8 cellular contexts compared by ENCODE assay signal in genomic region chr4:158826882-158827281, GRCh38. TPM values are rescaled to one million over a fixed set of nuclear protein-coding genes. Genes with fewer than 3 reads are reported as not detected.
A peak's percentile ranks its signal among the peaks of the same experiment; 100 is the strongest.
DNase-seq lines count a peak whose midpoint lies in the region; ATAC-seq and TF ChIP-seq lines count a peak whose summit lies in the region.

No MANE protein-coding gene starts in this region.

- TF ChIP-seq CTCF in lung (IDR thresholded peaks at IDR 0.05; ENCODE audit: control extremely low read depth, extremely low read depth) (no peak), SK-N-SH (IDR thresholded peaks at IDR 0.05) (no peak)

- H3K4me3 Mint-ChIP-seq in activated naive CD8-positive, alpha-beta T cell treated with anti-CD3 and anti-CD28 coated beads, Interleukin-2, amount 50 U/mL, for 24 hours, result no peak overlapping the region

- H2AFZ ChIP-seq in SK-N-SH (ENCODE audit: low read depth), result no peak overlapping the region

- no peak for TF ChIP-seq EP300 in SK-N-SH (IDR thresholded peaks at IDR 0.05; ENCODE audit: borderline replicate concordance in 1 of 2, low read depth in 1 of 2, low read length in 1 of 2)

- no peak for TF ChIP-seq RAD21 in SK-N-SH (IDR thresholded peaks at IDR 0.05; ENCODE audit: low read length)

- 20 to 33% methylated on average over 1 of the region's 1 CpG for WGBS in lung, 2 donors
- WGBS in SK-N-SH (ENCODE audit: low lambda C conversion rate), result 63% methylated on average over 1 of the region's 1 CpG

- no peak overlapping the region for H3K9ac ChIP-seq in SK-N-SH

- H3K27me3 Mint-ChIP-seq in activated naive CD8-positive, alpha-beta T cell treated with anti-CD3 and anti-CD28 coated beads, Interleukin-2, amount 50 U/mL, for 24 hours, result peaks cover 2% of the 10 kb centered on the region

- H3K36me3 ChIP-seq in lung (ENCODE audit: control insufficient read depth in 2 of 2, insufficient read depth in 2 of 2, low read length in 2 of 2) (peaks cover 0 to 7% of the 10 kb centered on the region in 2 donors), SK-N-SH (replicated peaks in 1 of 2; ENCODE audit: control insufficient read depth in 1 of 2, insufficient read depth in 2 of 2, low read length in 1 of 2) (peaks cover 3 to 12% of the 10 kb centered on the region in 2 experiments)

- H3K4me3 ChIP-seq in lung (no peak overlapping the region), SK-N-SH (ENCODE audit: low read depth in 2 of 2, low read length in 1 of 2) (no peak overlapping the region)

- H3K9me3 Mint-ChIP-seq in activated naive CD8-positive, alpha-beta T cell treated with anti-CD3 and anti-CD28 coated beads, Interleukin-2, amount 50 U/mL, for 24 hours, result no peaks in the 10 kb centered on the region

- POLR2A ChIA-PET in SK-N-SH (lab: Yijun Ruan, JAX), result no interaction called here

- H3K36me3 Mint-ChIP-seq in activated naive CD8-positive, alpha-beta T cell treated with anti-CD3 and anti-CD28 coated beads, Interleukin-2, amount 50 U/mL, for 24 hours (ENCODE audit: low read depth), result peaks cover 22% of the 10 kb centered on the region

- no peaks in the 10 kb centered on the region for H4K20me1 ChIP-seq in SK-N-SH (ENCODE audit: insufficient read depth)

- peak overlapping the region; percentile 50 for H3K27ac Mint-ChIP-seq in activated naive CD8-positive, alpha-beta T cell treated with anti-CD3 and anti-CD28 coated beads, Interleukin-2, amount 50 U/mL, for 24 hours

- peaks cover 24 to 39% of the 10 kb centered on the region in 2 donors for H3K4me1 ChIP-seq in lung (ENCODE audit: control insufficient read depth in 2 of 2, insufficient read depth in 2 of 2, low read length in 2 of 2)
- H3K4me1 ChIP-seq in SK-N-SH (ENCODE audit: control insufficient read depth in 1 of 2, insufficient read depth in 2 of 2, low read depth in 1 of 2, low read length in 1 of 2), result peaks cover 33 to 34% of the 10 kb centered on the region in 2 experiments; a peak in 3 of 4 replicates

- CTCF ChIA-PET in SK-N-SH (lab: Yijun Ruan, JAX), result interaction anchor here (0.7 to 1.7 kb wide), 6 partner anchors 23 to 376 kb away, joined by 3 to 6 read pairs (median 4); no protein-coding TSS in a partner anchor

- peak; percentile 79 for DNase-seq in DMS53 (lab: John Stamatoyannopoulos, UW)
- no peak for DNase-seq in activated naive CD8-positive, alpha-beta T cell treated with anti-CD3 and anti-CD28 coated beads, Interleukin-2, amount 50 U/mL, for 24 hours
- DNase-seq in lung (ENCODE audit: low spot score), result peak; percentile 64
- DNase-seq in pons (ENCODE audit: low spot score), result no peak
- no peak for DNase-seq in SK-N-SH

- H3K9me2 ChIP-seq in SK-N-SH, result no peaks in the 10 kb centered on the region

- H3K9me3 ChIP-seq in lung (ENCODE audit: control insufficient read depth in 2 of 2, insufficient read depth in 1 of 2, low read length in 1 of 2), result no peaks in the 10 kb centered on the region
- no peaks in the 10 kb centered on the region for H3K9me3 ChIP-seq in SK-N-SH

- H3K27me3 ChIP-seq in lung (ENCODE audit: control insufficient read depth, insufficient read depth) (no peaks in the 10 kb centered on the region), SK-N-SH (ENCODE audit: insufficient read depth) (no peaks in the 10 kb centered on the region)

- peaks cover 22% of the 10 kb centered on the region; the same call in 1 of the 2 replicates for H3K79me2 ChIP-seq in SK-N-SH (ENCODE audit: insufficient read depth)

- ATAC-seq in HG02610 (IDR thresholded peaks at IDR 0.05; ENCODE audit: unreplicated experiment), result peak; percentile 42
- no peak for ATAC-seq in activated naive CD8-positive, alpha-beta T cell treated with anti-CD3 and anti-CD28 coated beads, Interleukin-2, amount 50 U/mL, for 24 hours
- ATAC-seq in lung (ENCODE audit: insufficient read depth, low FRiP score), result peak; percentile 66
- no peak for ATAC-seq in GM21423 (IDR thresholded peaks at IDR 0.05; ENCODE audit: unreplicated experiment)
- ATAC-seq in GM18861 (IDR thresholded peaks at IDR 0.05; ENCODE audit: unreplicated experiment), result no peak

- H3K27ac ChIP-seq in lung (ENCODE audit: low read depth in 1 of 2, low read length in 1 of 2) (peak overlapping the region; percentile 50 to 70), SK-N-SH (ENCODE audit: low read depth in 2 of 2, low read length in 1 of 2) (no peak overlapping the region)

- peaks cover 39% of the 10 kb centered on the region for H3K4me1 Mint-ChIP-seq in activated naive CD8-positive, alpha-beta T cell treated with anti-CD3 and anti-CD28 coated beads, Interleukin-2, amount 50 U/mL, for 24 hours

- no peaks in the 10 kb centered on the region for H3F3A ChIP-seq in SK-N-SH (replicated peaks; ENCODE audit: insufficient read depth)

- no peak overlapping the region for H3K4me2 ChIP-seq in SK-N-SH

TF ChIP-seq in SK-N-SH, 30 proteins besides CTCF, POLR2A, EP300 and RAD21:
- TF ChIP-seq, protein P1, sequence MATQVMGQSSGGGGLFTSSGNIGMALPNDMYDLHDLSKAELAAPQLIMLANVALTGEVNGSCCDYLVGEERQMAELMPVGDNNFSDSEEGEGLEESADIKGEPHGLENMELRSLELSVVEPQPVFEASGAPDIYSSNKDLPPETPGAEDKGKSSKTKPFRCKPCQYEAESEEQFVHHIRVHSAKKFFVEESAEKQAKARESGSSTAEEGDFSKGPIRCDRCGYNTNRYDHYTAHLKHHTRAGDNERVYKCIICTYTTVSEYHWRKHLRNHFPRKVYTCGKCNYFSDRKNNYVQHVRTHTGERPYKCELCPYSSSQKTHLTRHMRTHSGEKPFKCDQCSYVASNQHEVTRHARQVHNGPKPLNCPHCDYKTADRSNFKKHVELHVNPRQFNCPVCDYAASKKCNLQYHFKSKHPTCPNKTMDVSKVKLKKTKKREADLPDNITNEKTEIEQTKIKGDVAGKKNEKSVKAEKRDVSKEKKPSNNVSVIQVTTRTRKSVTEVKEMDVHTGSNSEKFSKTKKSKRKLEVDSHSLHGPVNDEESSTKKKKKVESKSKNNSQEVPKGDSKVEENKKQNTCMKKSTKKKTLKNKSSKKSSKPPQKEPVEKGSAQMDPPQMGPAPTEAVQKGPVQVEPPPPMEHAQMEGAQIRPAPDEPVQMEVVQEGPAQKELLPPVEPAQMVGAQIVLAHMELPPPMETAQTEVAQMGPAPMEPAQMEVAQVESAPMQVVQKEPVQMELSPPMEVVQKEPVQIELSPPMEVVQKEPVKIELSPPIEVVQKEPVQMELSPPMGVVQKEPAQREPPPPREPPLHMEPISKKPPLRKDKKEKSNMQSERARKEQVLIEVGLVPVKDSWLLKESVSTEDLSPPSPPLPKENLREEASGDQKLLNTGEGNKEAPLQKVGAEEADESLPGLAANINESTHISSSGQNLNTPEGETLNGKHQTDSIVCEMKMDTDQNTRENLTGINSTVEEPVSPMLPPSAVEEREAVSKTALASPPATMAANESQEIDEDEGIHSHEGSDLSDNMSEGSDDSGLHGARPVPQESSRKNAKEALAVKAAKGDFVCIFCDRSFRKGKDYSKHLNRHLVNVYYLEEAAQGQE (IDR thresholded peaks at IDR 0.05; ENCODE audit: low read depth, low read length), result no peak
- TF ChIP-seq USF1 (IDR thresholded peaks at IDR 0.05; ENCODE audit: borderline replicate concordance, low read depth), result no peak
- no peak for TF ChIP-seq CHD2 (IDR thresholded peaks at IDR 0.05; ENCODE audit: low read length, partially characterized antibody)
- TF ChIP-seq TAF1 (IDR thresholded peaks at IDR 0.05; ENCODE audit: borderline replicate concordance, low read depth, low read length), result no peak
- TF ChIP-seq NRF1 (IDR thresholded peaks at IDR 0.05; ENCODE audit: low read depth, low read length), result no peak
TF ChIP-seq in SK-N-SH: peak in this region for 0.

RNA-seq across cellular contexts. Expression of gene FNIP2, which starts 58.1 kb away (rescaled TPM):
- total RNA-seq in lung, result 100 to 1,000 TPM in 1 of 2 donors, 10 to 100 TPM in 1; 57.4 to 150 TPM
- polyA plus RNA-seq in lung (10 to 100 TPM; 12.1 to 31.7 TPM), SK-N-SH (2012; rRNA removed) (0.97 and 1.6 TPM in 2 replicates)
- 1.2 and 1.8 TPM in 2 replicates for polyA plus RNA-seq in SK-N-SH (2012; cell fraction: cytosol; rRNA removed)
- 1.5 and 2.4 TPM in 2 replicates for polyA plus RNA-seq in SK-N-SH (2012; cell fraction: nucleus; rRNA removed)

Comparison
In these comparisons a context has a peak if more than half of its experiments do, and no peak if none do; other contexts are left out.
1. DNase-seq: peak in DMS53 (single experiment) and lung (single experiment); none in activated naive CD8-positive, alpha-beta T cell treated with anti-CD3 and anti-CD28 coated beads, Interleukin-2, amount 50 U/mL, for 24 hours (single experiment), pons (single experiment) and SK-N-SH (single experiment).
2. ATAC-seq: peak in HG02610 (single experiment) and lung (single experiment); none in activated naive CD8-positive, alpha-beta T cell treated with anti-CD3 and anti-CD28 coated beads, Interleukin-2, amount 50 U/mL, for 24 hours (single experiment), GM21423 (single experiment) and GM18861 (single experiment).
3. H3K27ac ChIP-seq: peak in lung (2 of 2); none in SK-N-SH (0 of 2).